In the genomic region with DNA sequence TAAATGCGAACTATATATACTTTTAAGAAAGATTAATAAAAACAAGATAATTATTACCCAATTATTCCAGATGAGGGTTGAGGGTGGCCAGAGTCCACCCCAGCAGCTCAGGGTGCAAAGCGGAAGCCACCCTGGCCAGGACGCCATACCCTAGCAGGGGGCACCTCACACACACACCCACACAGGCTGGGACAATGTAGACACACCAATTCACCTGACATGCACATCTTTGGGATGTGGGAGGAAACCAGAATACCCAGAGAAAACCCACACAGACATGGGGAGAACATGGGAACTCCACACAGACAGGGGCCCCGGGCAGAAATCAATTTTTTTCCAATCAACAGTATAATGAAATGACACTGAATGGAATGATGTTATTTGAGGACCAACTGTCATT, we compare ENCODE assay signal across 23 cellular contexts.
DNase-seq lines count a peak whose midpoint lies in the region; ATAC-seq lines count a peak whose summit lies in the region.
"Had no signal": no experiment of that assay in that cellular context is flagged by ENCODE, and none has a peak within 500 bp of the region (broad histone marks: within the 10 kb centered on the region; RNA-seq: fewer than 3 reads in every experiment).

No MANE protein-coding gene starts in this region.

- H3K9me3 Mint-ChIP-seq in activated CD4-positive, alpha-beta T cell treated with anti-CD3 and anti-CD28 coated beads for 36 hours (ENCODE audit: low read depth), result peaks cover 25% of the 10 kb centered on the region
- peaks cover 0 to 10% (median 4%) of the 10 kb centered on the region in 8 donors for H3K9me3 Mint-ChIP-seq in CD4-positive, alpha-beta memory T cell
- H3K9me3 Mint-ChIP-seq in activated CD8-positive, alpha-beta T cell treated with anti-CD3 and anti-CD28 coated beads, Interleukin-2, amount 10 ng/mL, durations not matched to agents 7 days and 5 days (ENCODE audit: insufficient read depth), result peaks cover 29% of the 10 kb centered on the region
- H3K9me3 Mint-ChIP-seq in naive thymus-derived CD8-positive, alpha-beta T cell, result peaks cover 0 to 12% (median 2%) of the 10 kb centered on the region in 9 donors

- H4K20me1 ChIP-seq in Karpas-422 (ENCODE audit: insufficient read depth, low read depth, low read length), result no peaks in the 10 kb centered on the region

- peaks cover 88% of the 10 kb centered on the region for H3K4me1 Mint-ChIP-seq in activated CD4-positive, alpha-beta T cell treated with anti-CD3 and anti-CD28 coated beads for 36 hours
- H3K4me1 Mint-ChIP-seq in CD4-positive, alpha-beta memory T cell, result peaks cover 56 to 86% (median 75%) of the 10 kb centered on the region in 4 donors
- peaks cover 82% of the 10 kb centered on the region for H3K4me1 Mint-ChIP-seq in activated CD8-positive, alpha-beta T cell treated with anti-CD3 and anti-CD28 coated beads, Interleukin-2, amount 10 ng/mL, durations not matched to agents 7 days and 5 days (ENCODE audit: low read depth)
- peaks cover 30 to 81% (median 77%) of the 10 kb centered on the region in 4 donors for H3K4me1 Mint-ChIP-seq in naive thymus-derived CD8-positive, alpha-beta T cell
- H3K4me1 Mint-ChIP-seq: nephron had no signal

- no peak overlapping the region for H3K27ac ChIP-seq in CD4-positive, alpha-beta memory T cell (ENCODE audit: low read depth, low read length)
- H3K27ac ChIP-seq in Karpas-422 (ENCODE audit: low read length), result no peak overlapping the region
- H3K27ac ChIP-seq: 22Rv1, dorsolateral prefrontal cortex, pancreas, right atrium auricular region had no signal

- no peaks in the 10 kb centered on the region for H3K9me3 ChIP-seq in CD4-positive, alpha-beta memory T cell (ENCODE audit: control insufficient read depth in 1 of 2, low read length in 2 of 2)
- H3K9me3 ChIP-seq in Karpas-422 (ENCODE audit: low read length), result no peaks in the 10 kb centered on the region
- H3K9me3 ChIP-seq: pancreas, right atrium auricular region, spleen had no signal

- H3K27ac Mint-ChIP-seq in activated CD4-positive, alpha-beta T cell treated with anti-CD3 and anti-CD28 coated beads for 36 hours, result peak overlapping the region; percentile 92
- peak overlapping the region; percentile 64 to 97 (median 91) for H3K27ac Mint-ChIP-seq in CD4-positive, alpha-beta memory T cell
- peak overlapping the region; percentile 82 for H3K27ac Mint-ChIP-seq in activated CD8-positive, alpha-beta T cell treated with anti-CD3 and anti-CD28 coated beads, Interleukin-2, amount 10 ng/mL, durations not matched to agents 7 days and 5 days
- peak overlapping the region; percentile 34 to 96 (median 82) for H3K27ac Mint-ChIP-seq in naive thymus-derived CD8-positive, alpha-beta T cell
- H3K27ac Mint-ChIP-seq: mesothelial cell of epicardium, nephron, type B pancreatic cell had no signal

- no peaks in the 10 kb centered on the region for H3K79me2 ChIP-seq in Karpas-422 (ENCODE audit: low read length)

- ATAC-seq in activated CD4-positive, alpha-beta T cell treated with anti-CD3 and anti-CD28 coated beads for 36 hours, result no peak
- no peak for ATAC-seq in activated CD8-positive, alpha-beta T cell treated with anti-CD3 and anti-CD28 coated beads, Interleukin-2, amount 10 ng/mL, durations not matched to agents 7 days and 5 days
- ATAC-seq in naive thymus-derived CD8-positive, alpha-beta T cell, result no peak
- ATAC-seq in GM21786 (IDR thresholded peaks at IDR 0.05; ENCODE audit: unreplicated experiment), result no peak
- ATAC-seq: pancreas, PC-3 had no signal

- DNase-seq in activated CD4-positive, alpha-beta T cell treated with anti-CD3 and anti-CD28 coated beads for 36 hours, result peak; percentile 22
- no peak for DNase-seq in activated CD4-positive, alpha-beta T cell treated with anti-CD3 and anti-CD28 coated beads, Interleukin-2, amount 50 U/mL, for 4 hours
- DNase-seq in CD4-positive, alpha-beta memory T cell, result peak in 1 of 5 donors; percentile 36
- DNase-seq in activated CD8-positive, alpha-beta T cell treated with anti-CD3 and anti-CD28 coated beads, Interleukin-2, amount 10 ng/mL, durations not matched to agents 7 days and 5 days, result no peak
- no peak for DNase-seq in naive thymus-derived CD8-positive, alpha-beta T cell
- DNase-seq in T-helper 9 cell (no peak), Karpas-422 (no peak)
- DNase-seq: cerebellar nuclear complex, dorsolateral prefrontal cortex, H7, NCI-H1694, NCI-H2171, NCI-H510A treated with DMSO at 0.1 percent for 48 hours, pancreas, PC-3, SHP77, spleen had no signal

- no peaks in the 10 kb centered on the region for H3K9me2 ChIP-seq in Karpas-422 (replicated peaks; ENCODE audit: insufficient read depth, low read length)

- intact Hi-C loops in activated CD4-positive, alpha-beta T cell treated with anti-CD3 and anti-CD28 coated beads for 36 hours (cut with DNase I, micrococcal nuclease), result loop anchor here (2.0 to 5.0 kb wide), 8 partner anchors 62 to 1210 kb away; no protein-coding TSS in a partner anchor
- intact Hi-C loops in CD4-positive, alpha-beta memory T cell (cut with micrococcal nuclease), result loop anchor here (2.0 kb wide), 1 partner anchor 62 kb away; no protein-coding TSS in a partner anchor

- H3K4me2 ChIP-seq in Karpas-422 (ENCODE audit: low read depth, low read length, poor library complexity, severe bottlenecking), result no peak overlapping the region

- no peaks in the 10 kb centered on the region for H3K27me3 ChIP-seq in CD4-positive, alpha-beta memory T cell (ENCODE audit: insufficient read depth, low read length)
- no peaks in the 10 kb centered on the region for H3K27me3 ChIP-seq in Karpas-422 (ENCODE audit: low read length)
- H3K27me3 ChIP-seq: dorsolateral prefrontal cortex, pancreas, right atrium auricular region, spleen had no signal

- H3K36me3 ChIP-seq in CD4-positive, alpha-beta memory T cell (ENCODE audit: insufficient read depth, low read length), result no peaks in the 10 kb centered on the region
- no peaks in the 10 kb centered on the region for H3K36me3 ChIP-seq in Karpas-422 (ENCODE audit: insufficient read depth, low read length)
- H3K36me3 ChIP-seq: pancreas, right atrium auricular region, spleen had no signal

- peaks cover 74% of the 10 kb centered on the region for H3K4me1 ChIP-seq in CD4-positive, alpha-beta memory T cell (ENCODE audit: insufficient read depth, low read length)
- peaks cover 6% of the 10 kb centered on the region for H3K4me1 ChIP-seq in Karpas-422 (ENCODE audit: low read length)
- H3K4me1 ChIP-seq: pancreas, right atrium auricular region had no signal

- H3K4me3 ChIP-seq in CD4-positive, alpha-beta memory T cell (ENCODE audit: low read length in 2 of 2), result no peak overlapping the region
- H3K4me3 ChIP-seq in Karpas-422 (ENCODE audit: low read length), result no peak overlapping the region
- H3K4me3 ChIP-seq: dorsolateral prefrontal cortex, pancreas, right atrium auricular region, spleen had no signal

- H3K36me3 Mint-ChIP-seq in activated CD4-positive, alpha-beta T cell treated with anti-CD3 and anti-CD28 coated beads for 36 hours (ENCODE audit: low read depth), result peaks cover 48% of the 10 kb centered on the region
- H3K36me3 Mint-ChIP-seq in CD4-positive, alpha-beta memory T cell, result no peaks in the 10 kb centered on the region
- H3K36me3 Mint-ChIP-seq in activated CD8-positive, alpha-beta T cell treated with anti-CD3 and anti-CD28 coated beads, Interleukin-2, amount 10 ng/mL, durations not matched to agents 7 days and 5 days (ENCODE audit: low read depth), result peaks cover 56% of the 10 kb centered on the region
- H3K36me3 Mint-ChIP-seq in naive thymus-derived CD8-positive, alpha-beta T cell, result peaks cover 0 to 7% (median 0%) of the 10 kb centered on the region in 3 donors

- POLR2A ChIA-PET in activated CD4-positive, alpha-beta T cell treated with anti-CD3 and anti-CD28 coated beads for 36 hours (lab: Charles Lee), result interaction anchor here (0.8 to 4.1 kb wide), 14 partner anchors 9 to 1340 kb away, joined by 3 to 99 read pairs (median 6); no protein-coding TSS in a partner anchor
- POLR2A ChIA-PET in CD4-positive, alpha-beta memory T cell (lab: Charles Lee; ENCODE audit: partially characterized antibody), result interaction anchor here (0.6 to 3.8 kb wide), 17 partner anchors 17 to 281 kb away, joined by 3 to 58 read pairs (median 6); a partner anchor contains a TSS
- POLR2A ChIA-PET in activated CD8-positive, alpha-beta T cell treated with anti-CD3 and anti-CD28 coated beads, Interleukin-2, amount 10 ng/mL, durations not matched to agents 7 days and 5 days (lab: Charles Lee), result interaction anchor here (0.7 to 4.0 kb wide), 11 partner anchors 63 to 282 kb away, joined by 3 to 39 read pairs (median 8); a partner anchor contains a TSS
- POLR2A ChIA-PET in naive thymus-derived CD8-positive, alpha-beta T cell (lab: Charles Lee), result no interaction called here

- H3K4me3 Mint-ChIP-seq in activated CD4-positive, alpha-beta T cell treated with anti-CD3 and anti-CD28 coated beads for 36 hours, result no peak overlapping the region
- H3K4me3 Mint-ChIP-seq in CD4-positive, alpha-beta memory T cell, result peak overlapping the region in 3 of 8 donors; percentile 33 to 62 (median 41)
- H3K4me3 Mint-ChIP-seq in activated CD8-positive, alpha-beta T cell treated with anti-CD3 and anti-CD28 coated beads, Interleukin-2, amount 10 ng/mL, durations not matched to agents 7 days and 5 days, result no peak overlapping the region
- peak overlapping the region in 3 of 10 donors; percentile 10 to 28 (median 19) for H3K4me3 Mint-ChIP-seq in naive thymus-derived CD8-positive, alpha-beta T cell
- H3K4me3 Mint-ChIP-seq: mesothelial cell of epicardium, nephron, type B pancreatic cell had no signal

- CTCF ChIA-PET in activated CD4-positive, alpha-beta T cell treated with anti-CD3 and anti-CD28 coated beads for 36 hours (lab: Charles Lee), result interaction anchor here (0.9 to 1.3 kb wide), 3 partner anchors 63 to 286 kb away, joined by 3 to 7 read pairs (median 3); no protein-coding TSS in a partner anchor
- CTCF ChIA-PET in CD4-positive, alpha-beta memory T cell (lab: Charles Lee; ENCODE audit: partially characterized antibody), result interaction anchor here (1.0 to 1.6 kb wide), 4 partner anchors 9 to 61 kb away, joined by 3 to 6 read pairs (median 4); no protein-coding TSS in a partner anchor
- CTCF ChIA-PET in activated CD8-positive, alpha-beta T cell treated with anti-CD3 and anti-CD28 coated beads, Interleukin-2, amount 10 ng/mL, durations not matched to agents 7 days and 5 days (lab: Charles Lee), result interaction anchor here (1.1 to 5.1 kb wide), 2 partner anchors 10 to 62 kb away, joined by 3 to 44 read pairs; no protein-coding TSS in a partner anchor

- H3K9ac ChIP-seq in Karpas-422 (ENCODE audit: low read length), result no peak overlapping the region

- no peak overlapping the region for H2AFZ ChIP-seq in Karpas-422 (ENCODE audit: low read length)

- no peaks in the 10 kb centered on the region for H3K27me3 Mint-ChIP-seq in activated CD4-positive, alpha-beta T cell treated with anti-CD3 and anti-CD28 coated beads for 36 hours
- no peaks in the 10 kb centered on the region for H3K27me3 Mint-ChIP-seq in CD4-positive, alpha-beta memory T cell
- H3K27me3 Mint-ChIP-seq in activated CD8-positive, alpha-beta T cell treated with anti-CD3 and anti-CD28 coated beads, Interleukin-2, amount 10 ng/mL, durations not matched to agents 7 days and 5 days (ENCODE audit: low read depth), result no peaks in the 10 kb centered on the region
- H3K27me3 Mint-ChIP-seq in naive thymus-derived CD8-positive, alpha-beta T cell, result no peaks in the 10 kb centered on the region
- H3K27me3 Mint-ChIP-seq: type B pancreatic cell had no signal
